Comparison of ENCODE assay signal across 34 cellular contexts in genomic region chr3:157514371-157514919, GRCh38. TPM values are rescaled to one million over a fixed set of nuclear protein-coding genes. Genes with fewer than 3 reads are reported as not detected.
"Had no signal": no experiment of that assay in that cellular context is flagged by ENCODE, and none has a peak within 500 bp of the region (broad histone marks: within the 10 kb centered on the region; RNA-seq: fewer than 3 reads in every experiment).

No MANE protein-coding gene starts in this region.

- H3K27me3 ChIP-seq: brain microvascular endothelial cell, dorsolateral prefrontal cortex, esophagus muscularis mucosa, gastrocnemius medialis had no signal

- H3K9me3 ChIP-seq: gastrocnemius medialis had no signal

- H3K4me3 ChIP-seq: coronary artery, dorsolateral prefrontal cortex, esophagus muscularis mucosa, gastrocnemius medialis had no signal

- FAIRE-seq: astrocyte, bronchial epithelial cell had no signal

- H3K4me1 Mint-ChIP-seq: activated B cell treated with CpG ODN at 0.5 μM for 24 hours; activated T-helper 17 cell treated with anti-CD3 and anti-CD28 coated beads, Interleukin-2, amount 50 U/mL, for 72 hours; central memory CD8-positive, alpha-beta T cell; T-helper 17 cell had no signal

- H3K36me3 Mint-ChIP-seq: activated naive CD8-positive, alpha-beta T cell had no signal

- DNase-seq: activated B cell treated with CpG ODN at 0.5 μM for 24 hours; activated CD4-positive, alpha-beta T cell treated with anti-CD3 and anti-CD28 coated beads for 48 hours; activated CD4-positive, alpha-beta T cell treated with anti-CD3 and anti-CD28 coated beads, Interleukin-2, amount 50 U/mL, for 1 hour; activated CD4-positive, alpha-beta T cell treated with anti-CD3 and anti-CD28 coated beads, Interleukin-2, amount 50 U/mL, for 48 hours; activated CD8-positive, alpha-beta memory T cell treated with anti-CD3 and anti-CD28 coated beads for 24 hours; activated CD8-positive, alpha-beta T cell treated with anti-CD3 and anti-CD28 coated beads for 36 hours; activated effector memory CD4-positive, alpha-beta T cell treated with Interleukin-2 at 50 U/mL for 16 hours; activated gamma-delta T cell treated with Interleukin-2 at 50 U/mL for 16 hours; activated naive CD4-positive, alpha-beta T cell treated with anti-CD3 and anti-CD28 coated beads, Interleukin-2, amount 50 U/mL, for 16 hours; activated naive CD4-positive, alpha-beta T cell treated with Interleukin-2 at 50 U/mL for 16 hours; activated T-cell treated with anti-CD3 and anti-CD28 coated beads, Interleukin-2, amount 50 U/mL, for 4 hours; amniotic stem cell; anterior cingulate cortex; brain microvascular endothelial cell; dorsolateral prefrontal cortex; effector memory CD4-positive, alpha-beta T cell; erythroblast; foreskin keratinocyte; gastrocnemius medialis; glutamatergic neuron; T-helper 1 cell; T-helper 17 cell; T1000; WERI-Rb-1 had no signal

- ATAC-seq: activated CD4-positive, CD25-positive, alpha-beta regulatory T cell treated with anti-CD3 and anti-CD28 coated beads, Interleukin-2, amount 50 U/mL, for 24 hours; activated CD8-positive, alpha-beta T cell treated with anti-CD3 and anti-CD28 coated beads for 36 hours; activated T-cell treated with anti-CD3 and anti-CD28 coated beads, Interleukin-2, amount 50 U/mL, for 4 hours; activated T-helper 17 cell treated with anti-CD3 and anti-CD28 coated beads, Interleukin-2, amount 50 U/mL, for 72 hours; foreskin keratinocyte; gastrocnemius medialis; T-helper 17 cell had no signal

- H3K36me3 ChIP-seq: brain microvascular endothelial cell, esophagus muscularis mucosa, gastrocnemius medialis, WERI-Rb-1 had no signal

- H3K9me3 Mint-ChIP-seq: activated B cell treated with CpG ODN at 0.5 μM for 24 hours; activated CD8-positive, alpha-beta T cell treated with anti-CD3 and anti-CD28 coated beads for 36 hours; activated T-cell treated with anti-CD3 and anti-CD28 coated beads, Interleukin-2, amount 50 U/mL, for 4 hours; activated T-helper 17 cell treated with anti-CD3 and anti-CD28 coated beads, Interleukin-2, amount 50 U/mL, for 72 hours; central memory CD8-positive, alpha-beta T cell; dendritic cell treated with granulocyte-macrophage colony-stimulating factor and Interleukin-4, amounts not matched to agents 40 ng/mL and 50 ng/mL, for 4 days; T-helper 2 cell treated with Interferon-gamma antibody and Interleukin-4, amounts not matched to agents 5 μg/mL and 100 μg/mL, for 36 hours had no signal

- H3K4me1 ChIP-seq: esophagus muscularis mucosa, foreskin keratinocyte, gastrocnemius medialis had no signal

- H3K27me3 Mint-ChIP-seq: activated B cell treated with CpG ODN at 0.5 μM for 24 hours; activated CD8-positive, alpha-beta T cell treated with anti-CD3 and anti-CD28 coated beads for 36 hours; activated naive CD8-positive, alpha-beta T cell; central memory CD8-positive, alpha-beta T cell; dendritic cell treated with granulocyte-macrophage colony-stimulating factor and Interleukin-4, amounts not matched to agents 40 ng/mL and 50 ng/mL, for 4 days; T-helper 17 cell had no signal

- H3K27ac Mint-ChIP-seq: activated B cell treated with CpG ODN at 0.5 μM for 24 hours; activated CD8-positive, alpha-beta T cell treated with anti-CD3 and anti-CD28 coated beads for 36 hours; activated naive CD8-positive, alpha-beta T cell; activated T-helper 17 cell treated with anti-CD3 and anti-CD28 coated beads, Interleukin-2, amount 50 U/mL, for 72 hours; dendritic cell treated with granulocyte-macrophage colony-stimulating factor and Interleukin-4, amounts not matched to agents 40 ng/mL and 50 ng/mL, for 4 days; T-helper 17 cell; T-helper 2 cell treated with Interferon-gamma antibody and Interleukin-4, amounts not matched to agents 5 μg/mL and 100 μg/mL, for 36 hours had no signal

- H3K4me3 Mint-ChIP-seq: activated B cell treated with CpG ODN at 0.5 μM for 24 hours; activated CD8-positive, alpha-beta T cell treated with anti-CD3 and anti-CD28 coated beads for 36 hours; activated naive CD8-positive, alpha-beta T cell; activated T-cell treated with anti-CD3 and anti-CD28 coated beads, Interleukin-2, amount 50 U/mL, for 4 hours; activated T-helper 17 cell treated with anti-CD3 and anti-CD28 coated beads, Interleukin-2, amount 50 U/mL, for 72 hours; central memory CD8-positive, alpha-beta T cell; dendritic cell treated with granulocyte-macrophage colony-stimulating factor and Interleukin-4, amounts not matched to agents 40 ng/mL and 50 ng/mL, for 4 days; T-helper 17 cell; T-helper 2 cell treated with Interferon-gamma antibody and Interleukin-4, amounts not matched to agents 5 μg/mL and 100 μg/mL, for 36 hours had no signal

- H3K27ac ChIP-seq: brain microvascular endothelial cell, coronary artery, dorsolateral prefrontal cortex, esophagus muscularis mucosa, foreskin keratinocyte, gastrocnemius medialis, WERI-Rb-1 had no signal

RNA-seq across cellular contexts. Expression of gene VEPH1, which starts 11.2 kb away (rescaled TPM):
- total RNA-seq: activated B cell treated with CpG ODN at 0.5 μM for 24 hours; activated CD8-positive, alpha-beta T cell treated with anti-CD3 and anti-CD28 coated beads for 36 hours; activated T-helper 17 cell treated with anti-CD3 and anti-CD28 coated beads, Interleukin-2, amount 50 U/mL, for 72 hours had no signal
